1 cellular context compared by ENCODE assay signal in the genomic region with DNA sequence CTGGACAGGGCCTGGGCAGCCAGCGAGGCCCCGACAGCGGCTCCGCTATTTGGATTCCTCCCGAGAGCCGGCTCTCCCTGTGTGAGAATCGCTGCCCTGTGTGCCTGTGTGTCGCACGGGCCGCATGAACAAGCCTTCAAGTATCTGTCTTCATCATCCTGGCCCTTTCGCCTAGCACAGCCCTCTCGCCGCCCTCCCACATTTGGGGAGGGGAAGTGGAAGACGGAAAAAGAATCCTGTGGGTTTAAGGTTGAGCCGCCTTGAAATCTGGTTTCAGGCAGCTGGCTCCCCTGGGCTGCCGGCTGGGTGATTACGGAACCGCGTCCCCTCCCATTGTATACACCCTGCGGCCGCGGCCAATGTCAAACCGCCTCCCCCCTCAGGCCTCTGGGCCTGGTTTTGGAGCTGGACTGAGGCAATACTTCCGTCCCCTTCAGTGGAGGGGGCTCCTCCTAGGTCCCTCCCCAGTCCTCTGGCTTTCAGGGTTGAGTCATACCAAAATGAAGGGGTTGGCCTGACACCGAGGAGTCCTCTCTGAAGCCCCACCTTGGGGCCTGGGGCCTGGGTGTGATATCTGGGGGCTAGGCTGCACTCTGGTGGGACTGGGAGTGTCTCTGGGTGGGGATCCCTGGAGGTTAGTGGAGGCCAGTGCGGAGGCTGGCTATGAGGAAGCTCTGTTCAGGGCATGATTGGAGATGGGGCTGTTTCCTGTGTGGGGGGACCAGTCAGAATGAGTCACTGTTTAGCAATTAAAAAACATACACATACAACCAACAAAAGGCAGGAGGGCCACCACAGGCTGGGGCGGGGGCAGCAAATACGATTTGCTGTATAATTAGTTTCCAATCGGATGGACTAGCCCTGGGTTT.
TF ChIP-seq lines count a peak whose summit lies in the region.

No MANE protein-coding gene starts in this region.

TF ChIP-seq in neural cell, 6 proteins besides CTCF, POLR2A, EP300 and RAD21 (continued from another document):
- TF ChIP-seq, protein P1, sequence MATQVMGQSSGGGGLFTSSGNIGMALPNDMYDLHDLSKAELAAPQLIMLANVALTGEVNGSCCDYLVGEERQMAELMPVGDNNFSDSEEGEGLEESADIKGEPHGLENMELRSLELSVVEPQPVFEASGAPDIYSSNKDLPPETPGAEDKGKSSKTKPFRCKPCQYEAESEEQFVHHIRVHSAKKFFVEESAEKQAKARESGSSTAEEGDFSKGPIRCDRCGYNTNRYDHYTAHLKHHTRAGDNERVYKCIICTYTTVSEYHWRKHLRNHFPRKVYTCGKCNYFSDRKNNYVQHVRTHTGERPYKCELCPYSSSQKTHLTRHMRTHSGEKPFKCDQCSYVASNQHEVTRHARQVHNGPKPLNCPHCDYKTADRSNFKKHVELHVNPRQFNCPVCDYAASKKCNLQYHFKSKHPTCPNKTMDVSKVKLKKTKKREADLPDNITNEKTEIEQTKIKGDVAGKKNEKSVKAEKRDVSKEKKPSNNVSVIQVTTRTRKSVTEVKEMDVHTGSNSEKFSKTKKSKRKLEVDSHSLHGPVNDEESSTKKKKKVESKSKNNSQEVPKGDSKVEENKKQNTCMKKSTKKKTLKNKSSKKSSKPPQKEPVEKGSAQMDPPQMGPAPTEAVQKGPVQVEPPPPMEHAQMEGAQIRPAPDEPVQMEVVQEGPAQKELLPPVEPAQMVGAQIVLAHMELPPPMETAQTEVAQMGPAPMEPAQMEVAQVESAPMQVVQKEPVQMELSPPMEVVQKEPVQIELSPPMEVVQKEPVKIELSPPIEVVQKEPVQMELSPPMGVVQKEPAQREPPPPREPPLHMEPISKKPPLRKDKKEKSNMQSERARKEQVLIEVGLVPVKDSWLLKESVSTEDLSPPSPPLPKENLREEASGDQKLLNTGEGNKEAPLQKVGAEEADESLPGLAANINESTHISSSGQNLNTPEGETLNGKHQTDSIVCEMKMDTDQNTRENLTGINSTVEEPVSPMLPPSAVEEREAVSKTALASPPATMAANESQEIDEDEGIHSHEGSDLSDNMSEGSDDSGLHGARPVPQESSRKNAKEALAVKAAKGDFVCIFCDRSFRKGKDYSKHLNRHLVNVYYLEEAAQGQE (IDR thresholded peaks at IDR 0.05; ENCODE audit: borderline replicate concordance) = peak; percentile 50
